ENCODE assay signal across 15 cellular contexts in genomic region chr16:1312903-1313302, GRCh38. TPM values are rescaled to one million over a fixed set of nuclear protein-coding genes. Genes with fewer than 3 reads are reported as not detected.
DNase-seq lines count a peak whose midpoint lies in the region; ATAC-seq and TF ChIP-seq lines count a peak whose summit lies in the region.
"Had no signal": no experiment of that assay in that cellular context is flagged by ENCODE, and none has a peak within 500 bp of the region (broad histone marks: within the 10 kb centered on the region; RNA-seq: fewer than 3 reads in every experiment).

No MANE protein-coding gene starts in this region.

- no peak overlapping the region for H2AFZ ChIP-seq in GM23338

- H3K4me3 ChIP-seq in GM23338 (no peak overlapping the region), adipocyte (ENCODE audit: low read length) (peak overlapping the region; percentile 96)
- H3K4me3 ChIP-seq: SJSA1 had no signal

- peak overlapping the region; percentile 67 for H3K4me3 Mint-ChIP-seq in CD4-positive, alpha-beta T cell
- H3K4me3 Mint-ChIP-seq in GM23338 (peak overlapping the region; percentile 14; the same call in 1 of the 3 replicates), nephron progenitor cell (peak overlapping the region; percentile 28)

- no peaks in the 10 kb centered on the region for H3K9me3 ChIP-seq in CD4-positive, alpha-beta T cell (ENCODE audit: control insufficient read depth, low read length)
- H3K9me3 ChIP-seq in adipocyte (ENCODE audit: control insufficient read depth, low read length) = no peaks in the 10 kb centered on the region
- H3K9me3 ChIP-seq: breast epithelium, SJSA1 had no signal

- CTCF ChIA-PET in CD4-positive, alpha-beta T cell (lab: Charles Lee) = no interaction called here

- H3K9me2 ChIP-seq in GM23338 (ENCODE audit: insufficient read depth) = no peaks in the 10 kb centered on the region

- H3K36me3 ChIP-seq in GM23338 (ENCODE audit: insufficient read depth) (peaks cover 27% of the 10 kb centered on the region), adipocyte (ENCODE audit: control insufficient read depth, insufficient read depth, low read length, severe bottlenecking) (peaks cover 41% of the 10 kb centered on the region)

- H3K4me1 Mint-ChIP-seq in CD4-positive, alpha-beta T cell (ENCODE audit: low read depth) = peaks cover 29% of the 10 kb centered on the region
- H3K4me1 Mint-ChIP-seq in GM23338 (peaks cover 4% of the 10 kb centered on the region; the same call in 2 of the 3 replicates), nephron progenitor cell (peaks cover 28% of the 10 kb centered on the region)

- no peak overlapping the region for H3K27ac ChIP-seq in CD4-positive, alpha-beta T cell (ENCODE audit: low read depth, low read length)
- no peak overlapping the region for H3K27ac ChIP-seq in GM23338 (ENCODE audit: low read depth)
- H3K27ac ChIP-seq: breast epithelium, SJSA1 had no signal

- H3K4me1 ChIP-seq in GM23338 (ENCODE audit: insufficient read depth) (peaks cover 7% of the 10 kb centered on the region; the same call in 1 of the 2 replicates), adipocyte (ENCODE audit: control insufficient read depth, insufficient read depth, low read length) (peaks cover 27% of the 10 kb centered on the region)

- H3K27me3 ChIP-seq in CD4-positive, alpha-beta T cell (ENCODE audit: control insufficient read depth, insufficient read depth, low read length) = no peaks in the 10 kb centered on the region
- H3K27me3 ChIP-seq in GM23338 (ENCODE audit: insufficient read depth) (no peaks in the 10 kb centered on the region), adipocyte (replicated peaks; ENCODE audit: control insufficient read depth, insufficient read depth, low read length) (no peaks in the 10 kb centered on the region)
- H3K27me3 ChIP-seq: breast epithelium, SJSA1 had no signal

- intact Hi-C loops in CD4-positive, alpha-beta T cell (cut with DNase I, micrococcal nuclease) = loop anchor here in 1 of 2 experiments (2.0 kb wide), 1 partner anchor 18 kb away; no protein-coding TSS in a partner anchor

- no peaks in the 10 kb centered on the region for H3F3A ChIP-seq in GM23338 (replicated peaks; ENCODE audit: low read depth)

- H4K20me1 ChIP-seq in GM23338 (replicated peaks; ENCODE audit: insufficient read depth) = peaks cover 49% of the 10 kb centered on the region

- DNase-seq in CD4-positive, alpha-beta T cell = no peak
- no peak for DNase-seq in GM23338 (ENCODE audit: low spot score)
- DNase-seq in adipocyte (ENCODE audit: low read depth) = no peak
- no peak for DNase-seq in nephron progenitor cell
- no peak for DNase-seq in OCI-M2 (lab: John Stamatoyannopoulos, UW; ENCODE audit: unreplicated experiment)
- no peak for DNase-seq in C1 segment of cervical spinal cord (lab: John Stamatoyannopoulos, UW)
- DNase-seq: effector memory CD4-positive, alpha-beta T cell; foreskin fibroblast; GDM1; NCI-H2081 treated with DMSO at 0.1 percent for 48 hours; stimulated activated CD4-positive, alpha-beta T cell treated with anti-CD3 and anti-CD28 coated beads, Interleukin-1b, Interleukin-23, amount 100 ng/mL, for 48 hours had no signal

- no peak for TF ChIP-seq CTCF in CD4-positive, alpha-beta T cell (IDR thresholded peaks at IDR 0.05)
- no peak for TF ChIP-seq CTCF in GM23338 (conservative IDR thresholded peaks at IDR 0.05; ENCODE audit: low read depth in 2 of 2)
- TF ChIP-seq CTCF in nephron progenitor cell (IDR thresholded peaks at IDR 0.05) = no peak

- H3K79me2 ChIP-seq in GM23338 (replicated peaks; ENCODE audit: insufficient read depth) = peaks cover 79% of the 10 kb centered on the region

- H3K27me3 Mint-ChIP-seq in CD4-positive, alpha-beta T cell = no peaks in the 10 kb centered on the region
- H3K27me3 Mint-ChIP-seq in GM23338 (ENCODE audit: insufficient read depth, low read depth, poor library complexity) = peaks cover 24% of the 10 kb centered on the region
- no peaks in the 10 kb centered on the region for H3K27me3 Mint-ChIP-seq in nephron progenitor cell (ENCODE audit: low read depth, poor library complexity)

- no peak for ATAC-seq in CD4-positive, alpha-beta T cell (ENCODE audit: poor library complexity)
- ATAC-seq in GM23338 (no peak), HG03135 (IDR thresholded peaks at IDR 0.05; ENCODE audit: unreplicated experiment) (no peak)

- POLR2A ChIA-PET in CD4-positive, alpha-beta T cell (lab: Charles Lee) = interaction anchor here (0.7 kb wide), 1 partner anchor 24 kb away, joined by 3 read pairs; no protein-coding TSS in a partner anchor

- H3K27ac Mint-ChIP-seq in CD4-positive, alpha-beta T cell = peak overlapping the region; percentile 24
- H3K27ac Mint-ChIP-seq in GM23338 = no peak overlapping the region
- H3K27ac Mint-ChIP-seq in nephron progenitor cell = peak overlapping the region; percentile 32

- H3K4me2 ChIP-seq in GM23338 = no peak overlapping the region

- no peaks in the 10 kb centered on the region for H3K9me3 Mint-ChIP-seq in CD4-positive, alpha-beta T cell
- H3K9me3 Mint-ChIP-seq in GM23338 = no peaks in the 10 kb centered on the region; the same call in 2 of the 3 replicates
- H3K9me3 Mint-ChIP-seq in nephron progenitor cell = no peaks in the 10 kb centered on the region

- H3K36me3 Mint-ChIP-seq in CD4-positive, alpha-beta T cell (ENCODE audit: low read depth) = peaks cover 59% of the 10 kb centered on the region
- H3K36me3 Mint-ChIP-seq in GM23338 (ENCODE audit: low read depth) = peaks cover 54% of the 10 kb centered on the region
- peaks cover 31% of the 10 kb centered on the region for H3K36me3 Mint-ChIP-seq in nephron progenitor cell (ENCODE audit: low read depth)

- H3K9ac ChIP-seq in adipocyte (ENCODE audit: low read length) = peak overlapping the region; percentile 89

TF ChIP-seq in GM23338, 12 proteins besides CTCF, POLR2A, EP300 and RAD21 (continues in another document):
- no peak for TF ChIP-seq STAT1 (IDR thresholded peaks at IDR 0.05; ENCODE audit: unreplicated experiment)
- TF ChIP-seq, protein P1, sequence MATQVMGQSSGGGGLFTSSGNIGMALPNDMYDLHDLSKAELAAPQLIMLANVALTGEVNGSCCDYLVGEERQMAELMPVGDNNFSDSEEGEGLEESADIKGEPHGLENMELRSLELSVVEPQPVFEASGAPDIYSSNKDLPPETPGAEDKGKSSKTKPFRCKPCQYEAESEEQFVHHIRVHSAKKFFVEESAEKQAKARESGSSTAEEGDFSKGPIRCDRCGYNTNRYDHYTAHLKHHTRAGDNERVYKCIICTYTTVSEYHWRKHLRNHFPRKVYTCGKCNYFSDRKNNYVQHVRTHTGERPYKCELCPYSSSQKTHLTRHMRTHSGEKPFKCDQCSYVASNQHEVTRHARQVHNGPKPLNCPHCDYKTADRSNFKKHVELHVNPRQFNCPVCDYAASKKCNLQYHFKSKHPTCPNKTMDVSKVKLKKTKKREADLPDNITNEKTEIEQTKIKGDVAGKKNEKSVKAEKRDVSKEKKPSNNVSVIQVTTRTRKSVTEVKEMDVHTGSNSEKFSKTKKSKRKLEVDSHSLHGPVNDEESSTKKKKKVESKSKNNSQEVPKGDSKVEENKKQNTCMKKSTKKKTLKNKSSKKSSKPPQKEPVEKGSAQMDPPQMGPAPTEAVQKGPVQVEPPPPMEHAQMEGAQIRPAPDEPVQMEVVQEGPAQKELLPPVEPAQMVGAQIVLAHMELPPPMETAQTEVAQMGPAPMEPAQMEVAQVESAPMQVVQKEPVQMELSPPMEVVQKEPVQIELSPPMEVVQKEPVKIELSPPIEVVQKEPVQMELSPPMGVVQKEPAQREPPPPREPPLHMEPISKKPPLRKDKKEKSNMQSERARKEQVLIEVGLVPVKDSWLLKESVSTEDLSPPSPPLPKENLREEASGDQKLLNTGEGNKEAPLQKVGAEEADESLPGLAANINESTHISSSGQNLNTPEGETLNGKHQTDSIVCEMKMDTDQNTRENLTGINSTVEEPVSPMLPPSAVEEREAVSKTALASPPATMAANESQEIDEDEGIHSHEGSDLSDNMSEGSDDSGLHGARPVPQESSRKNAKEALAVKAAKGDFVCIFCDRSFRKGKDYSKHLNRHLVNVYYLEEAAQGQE (IDR thresholded peaks at IDR 0.05; ENCODE audit: unreplicated experiment) = no peak
- no peak for TF ChIP-seq NANOG (IDR thresholded peaks at IDR 0.05; ENCODE audit: borderline replicate concordance)
- no peak for TF ChIP-seq EZH2 (IDR thresholded peaks at IDR 0.05; ENCODE audit: low read depth, unreplicated experiment)
- no peak for TF ChIP-seq ZNF114 (CRISPR knock-in tag; IDR thresholded peaks at IDR 0.05)
- no peak for TF ChIP-seq ZNF331 (CRISPR knock-in tag; IDR thresholded peaks at IDR 0.05; ENCODE audit: low read depth)
- no peak for TF ChIP-seq EZH2phosphoT487 (IDR thresholded peaks at IDR 0.05; ENCODE audit: unreplicated experiment)
- no peak for TF ChIP-seq CREB1 (CRISPR knock-in tag; IDR thresholded peaks at IDR 0.05; ENCODE audit: low read depth)
- no peak for TF ChIP-seq POLR2AphosphoS5 (IDR thresholded peaks at IDR 0.05; ENCODE audit: low read depth)
- no peak for TF ChIP-seq JUNB (IDR thresholded peaks at IDR 0.05; ENCODE audit: unreplicated experiment)

RNA-seq across cellular contexts. Expression of gene UBE2I, which starts 3.5 kb away (rescaled TPM):
- 100 to 1,000 TPM; 247 to 252 TPM for total RNA-seq in CD4-positive, alpha-beta T cell
- total RNA-seq in GM23338 (2014; rRNA removed; shearing (Covaris generic)) = 116 and 117 TPM in 2 replicates
- polyA plus RNA-seq in GM23338 (2016; fragmentation: Nextera tagmentation; extraction: Ambion mirVana) = 216 and 220 TPM in 2 replicates

RNA-seq across cellular contexts. Expression of gene BAIAP3, which starts 20.5 kb away (rescaled TPM):
- total RNA-seq in CD4-positive, alpha-beta T cell = 10 to 100 TPM; 19.6 to 21.5 TPM
- 13.0 and 23.0 TPM in 2 replicates for total RNA-seq in GM23338 (2014; rRNA removed; shearing (Covaris generic))
- 4.2 and 5.2 TPM in 2 replicates for polyA plus RNA-seq in GM23338 (2016; fragmentation: Nextera tagmentation; extraction: Ambion mirVana)

RNA-seq across cellular contexts. Expression of gene TSR3, which starts 38.8 kb away (rescaled TPM):
- 10 to 100 TPM; 19.9 to 21.4 TPM for total RNA-seq in CD4-positive, alpha-beta T cell
- 97.3 and 98.8 TPM in 2 replicates for total RNA-seq in GM23338 (2014; rRNA removed; shearing (Covaris generic))
- polyA plus RNA-seq in GM23338 (2016; fragmentation: Nextera tagmentation; extraction: Ambion mirVana) = 54.1 and 58.5 TPM in 2 replicates

RNA-seq across cellular contexts. Expression of gene GNPTG, which starts 38.8 kb away (rescaled TPM):
- total RNA-seq in CD4-positive, alpha-beta T cell = 10 to 100 TPM; 27.6 to 32.0 TPM
- 9.2 and 23.3 TPM in 2 replicates for total RNA-seq in GM23338 (2014; rRNA removed; shearing (Covaris generic))
- 39.1 and 41.0 TPM in 2 replicates for polyA plus RNA-seq in GM23338 (2016; fragmentation: Nextera tagmentation; extraction: Ambion mirVana)

RNA-seq across cellular contexts. Expression of gene TPSD1, which starts 57.0 kb away (rescaled TPM):
- total RNA-seq in CD4-positive, alpha-beta T cell = not detected
- 0.17 TPM in 1 of 2 replicates, not detected in the other for total RNA-seq in GM23338 (2014; rRNA removed; shearing (Covaris generic))
- not detected in 2 replicates for polyA plus RNA-seq in GM23338 (2016; fragmentation: Nextera tagmentation; extraction: Ambion mirVana)
- total RNA-seq: pulmonary artery endothelial cell, SJSA1 had no signal

Comparison
In these comparisons a context has a peak if more than half of its experiments do, and no peak if none do; other contexts are left out.
1. H3K4me3 Mint-ChIP-seq: peak in every context shown above with its lines; median percentile 67 in CD4-positive, alpha-beta T cell; 28 in nephron progenitor cell; 14 in GM23338.